8 cellular contexts compared by ENCODE assay signal in genomic region chr2:147449323-147450080, GRCh38.
DNase-seq lines count a peak whose midpoint lies in the region; ATAC-seq and TF ChIP-seq lines count a peak whose summit lies in the region.

No MANE protein-coding gene starts in this region.

- CTCF ChIA-PET in activated CD8-positive, alpha-beta memory T cell treated with anti-CD3 and anti-CD28 coated beads, Interleukin-2, amount 10 ng/mL, durations not matched to agents 7 days and 5 days (lab: Charles Lee), result interaction anchor here (0.5 kb wide), 1 partner anchor 464 kb away, joined by 5 read pairs; no protein-coding TSS in a partner anchor

- no peak overlapping the region for H3K4me3 ChIP-seq in SK-N-MC
- no peak overlapping the region for H3K4me3 ChIP-seq in heart right ventricle

- peak overlapping the region; percentile 70 for H3K27ac Mint-ChIP-seq in activated CD8-positive, alpha-beta memory T cell treated with anti-CD3 and anti-CD28 coated beads, Interleukin-2, amount 10 ng/mL, durations not matched to agents 7 days and 5 days

- no peaks in the 10 kb centered on the region for H3K36me3 ChIP-seq in SK-N-MC (ENCODE audit: insufficient read depth, low read length)
- no peaks in the 10 kb centered on the region for H3K36me3 ChIP-seq in heart right ventricle

- peaks cover 2% of the 10 kb centered on the region for H3K9me3 Mint-ChIP-seq in activated CD8-positive, alpha-beta memory T cell treated with anti-CD3 and anti-CD28 coated beads, Interleukin-2, amount 10 ng/mL, durations not matched to agents 7 days and 5 days (ENCODE audit: low read depth)

- DNase-seq in activated CD8-positive, alpha-beta memory T cell treated with anti-CD3 and anti-CD28 coated beads, Interleukin-2, amount 10 ng/mL, durations not matched to agents 7 days and 5 days, result no peak
- no peak for DNase-seq in activated CD8-positive, alpha-beta memory T cell treated with anti-CD3 and anti-CD28 coated beads for 24 hours
- DNase-seq in SK-N-MC (ENCODE audit: low read depth, low spot score) (no peak), SKM-1 (lab: John Stamatoyannopoulos, UW; ENCODE audit: unreplicated experiment) (no peak), heart right ventricle (no peak), middle frontal gyrus (ENCODE audit: extremely low spot score, low spot score) (no peak)
- peak; percentile 33 for DNase-seq in effector CD4-positive, alpha-beta T cell
- DNase-seq in stimulated activated CD4-positive, alpha-beta T cell treated with anti-CD3 and anti-CD28 coated beads, Interleukin-4, amount 100 ng/mL, for 1 hour, result peak; percentile 11

- peak overlapping the region; percentile 86 for H3K27ac ChIP-seq in SK-N-MC
- peak overlapping the region in 1 of 10 donors; percentile 21 for H3K27ac ChIP-seq in heart right ventricle

- peaks cover 0 to 10% (median 0%) of the 10 kb centered on the region in 7 donors for H3K27me3 ChIP-seq in heart right ventricle

- intact Hi-C loops in heart right ventricle (cut with DNase I), result no loop called here

- H3K4me1 ChIP-seq in heart right ventricle, result no peaks in the 10 kb centered on the region

- H3K27me3 Mint-ChIP-seq in activated CD8-positive, alpha-beta memory T cell treated with anti-CD3 and anti-CD28 coated beads, Interleukin-2, amount 10 ng/mL, durations not matched to agents 7 days and 5 days, result peaks cover 2% of the 10 kb centered on the region

- peak; percentile 49 for ATAC-seq in activated CD8-positive, alpha-beta memory T cell treated with anti-CD3 and anti-CD28 coated beads, Interleukin-2, amount 10 ng/mL, durations not matched to agents 7 days and 5 days
- no peak for ATAC-seq in heart right ventricle

- H3K9ac ChIP-seq in SK-N-MC (ENCODE audit: insufficient read length), result no peak overlapping the region

- 40 to 44% methylated on average over 8 of the region's 8 CpGs for WGBS in heart right ventricle, 2 donors

- TF ChIP-seq CTCF in heart right ventricle (IDR thresholded peaks at IDR 0.05), result no peak

- H3K9me3 ChIP-seq in SK-N-MC (ENCODE audit: low read depth, low read length), result no peaks in the 10 kb centered on the region
- no peaks in the 10 kb centered on the region for H3K9me3 ChIP-seq in heart right ventricle

- no peaks in the 10 kb centered on the region for H3K4me1 Mint-ChIP-seq in activated CD8-positive, alpha-beta memory T cell treated with anti-CD3 and anti-CD28 coated beads, Interleukin-2, amount 10 ng/mL, durations not matched to agents 7 days and 5 days

- no peak overlapping the region for H3K4me3 Mint-ChIP-seq in activated CD8-positive, alpha-beta memory T cell treated with anti-CD3 and anti-CD28 coated beads, Interleukin-2, amount 10 ng/mL, durations not matched to agents 7 days and 5 days

- no peaks in the 10 kb centered on the region for H3K36me3 Mint-ChIP-seq in activated CD8-positive, alpha-beta memory T cell treated with anti-CD3 and anti-CD28 coated beads, Interleukin-2, amount 10 ng/mL, durations not matched to agents 7 days and 5 days

Comparison
In these comparisons a context has a peak if more than half of its experiments do, and no peak if none do; other contexts are left out.
1. DNase-seq: peak in effector CD4-positive, alpha-beta T cell (single experiment) and stimulated activated CD4-positive, alpha-beta T cell treated with anti-CD3 and anti-CD28 coated beads, Interleukin-4, amount 100 ng/mL, for 1 hour (single experiment); none in activated CD8-positive, alpha-beta memory T cell treated with anti-CD3 and anti-CD28 coated beads, Interleukin-2, amount 10 ng/mL, durations not matched to agents 7 days and 5 days (single experiment), activated CD8-positive, alpha-beta memory T cell treated with anti-CD3 and anti-CD28 coated beads for 24 hours (single experiment), SK-N-MC (single experiment), SKM-1 (single experiment), heart right ventricle (0 of 2) and middle frontal gyrus (single experiment).